In genomic region chr7:16975712-16976111, GRCh38 we compare ENCODE assay signal across 14 cellular contexts.
A peak's percentile ranks its signal among the peaks of the same experiment; 100 is the strongest.
DNase-seq lines count a peak whose midpoint lies in the region; ATAC-seq and TF ChIP-seq lines count a peak whose summit lies in the region.
"Had no signal": no experiment of that assay in that cellular context is flagged by ENCODE, and none has a peak within 500 bp of the region (broad histone marks: within the 10 kb centered on the region; RNA-seq: fewer than 3 reads in every experiment).

No MANE protein-coding gene starts in this region.

- H3K27me3 ChIP-seq in DND-41 (ENCODE audit: insufficient read depth, low read length, poor library complexity) (no peaks in the 10 kb centered on the region), OCI-LY3 (ENCODE audit: low read depth, low read length) (no peaks in the 10 kb centered on the region), ovary (no peaks in the 10 kb centered on the region)
- H3K27me3 ChIP-seq: ascending aorta had no signal

- no peak overlapping the region for H3K4me3 ChIP-seq in DND-41 (ENCODE audit: low read depth in 1 of 2, low read length in 2 of 2)
- no peak overlapping the region for H3K4me3 ChIP-seq in OCI-LY3 (ENCODE audit: low read length)
- no peak overlapping the region for H3K4me3 ChIP-seq in ovary
- H3K4me3 ChIP-seq: ascending aorta, skin epidermis had no signal

- no peak for DNase-seq in DND-41
- DNase-seq in CD14-positive monocyte (ENCODE audit: low spot score): no peak
- no peak for DNase-seq in HK-2 (ENCODE audit: unreplicated experiment)
- DNase-seq in ovary: no peak
- DNase-seq: activated T-cell treated with anti-CD3 and anti-CD28 coated beads, Interleukin-2, amount 50 U/mL, for 24 hours; foreskin melanocyte; nephron progenitor cell had no signal

- no peaks in the 10 kb centered on the region for H3K4me1 ChIP-seq in DND-41 (ENCODE audit: insufficient read depth, low read length)
- H3K4me1 ChIP-seq in OCI-LY3 (ENCODE audit: low read length): peaks cover 23% of the 10 kb centered on the region
- H3K4me1 ChIP-seq in ovary (ENCODE audit: insufficient read depth): no peaks in the 10 kb centered on the region

- H3K4me1 Mint-ChIP-seq in CD14-positive monocyte: peaks cover 15% of the 10 kb centered on the region
- H3K4me1 Mint-ChIP-seq: nephron progenitor cell had no signal

- intact Hi-C loops in CD14-positive monocyte (cut with micrococcal nuclease) (no loop called here), ovary (cut with DNase I) (no loop called here)

- TF ChIP-seq POLR2A in ovary (IDR thresholded peaks at IDR 0.05): no peak

- no peak for TF ChIP-seq EP300 in ovary (IDR thresholded peaks at IDR 0.05)

- no peaks in the 10 kb centered on the region for H3K36me3 Mint-ChIP-seq in CD14-positive monocyte
- H3K36me3 Mint-ChIP-seq: IgD-negative memory B cell had no signal

- peaks cover 0 to 2% (median 0%) of the 10 kb centered on the region in 3 donors for H3K27me3 Mint-ChIP-seq in CD14-positive monocyte (ENCODE audit: low read depth in 3 of 3)
- H3K27me3 Mint-ChIP-seq: IgD-negative memory B cell had no signal

- no peaks in the 10 kb centered on the region for H3K9me3 Mint-ChIP-seq in CD14-positive monocyte
- H3K9me3 Mint-ChIP-seq: activated T-cell treated with anti-CD3 and anti-CD28 coated beads, Interleukin-2, amount 50 U/mL, for 24 hours; IgD-negative memory B cell; nephron progenitor cell had no signal

- peak overlapping the region in 1 of 7 donors; percentile 18 for H3K27ac Mint-ChIP-seq in CD14-positive monocyte
- H3K27ac Mint-ChIP-seq: activated T-cell treated with anti-CD3 and anti-CD28 coated beads, Interleukin-2, amount 50 U/mL, for 24 hours; IgD-negative memory B cell; nephron progenitor cell had no signal

- no peak for TF ChIP-seq CTCF in DND-41 (IDR thresholded peaks at IDR 0.05; ENCODE audit: borderline replicate concordance, extremely low read depth, low read length, poor library complexity, severe bottlenecking)
- TF ChIP-seq CTCF in OCI-LY3 (IDR thresholded peaks at IDR 0.05; ENCODE audit: low read depth, low read length): no peak
- TF ChIP-seq CTCF in CD14-positive monocyte (IDR thresholded peaks at IDR 0.05): no peak
- no peak for TF ChIP-seq CTCF in ovary (IDR thresholded peaks at IDR 0.05)

- 52 to 93% (median 84%) methylated on average over 1 of the region's 1 CpG for WGBS in ovary, 3 donors

- no peak overlapping the region for H3K4me2 ChIP-seq in DND-41 (ENCODE audit: insufficient read depth, low read length)
- H3K4me2 ChIP-seq in OCI-LY3 (ENCODE audit: low read length): peak overlapping the region; percentile 46

- H3K36me3 ChIP-seq in DND-41 (ENCODE audit: insufficient read depth, low read length): no peaks in the 10 kb centered on the region
- H3K36me3 ChIP-seq in OCI-LY3 (replicated peaks; ENCODE audit: low read depth, low read length): no peaks in the 10 kb centered on the region
- no peaks in the 10 kb centered on the region for H3K36me3 ChIP-seq in ovary
- H3K36me3 ChIP-seq: ascending aorta had no signal

- no peaks in the 10 kb centered on the region for H3K9me3 ChIP-seq in DND-41 (ENCODE audit: insufficient read depth, low read length, severe bottlenecking)
- H3K9me3 ChIP-seq in OCI-LY3 (ENCODE audit: insufficient read depth, low read length): no peaks in the 10 kb centered on the region
- H3K9me3 ChIP-seq in ovary: no peaks in the 10 kb centered on the region
- H3K9me3 ChIP-seq: ascending aorta had no signal

- H3K4me3 Mint-ChIP-seq in CD14-positive monocyte: no peak overlapping the region
- H3K4me3 Mint-ChIP-seq: activated T-cell treated with anti-CD3 and anti-CD28 coated beads, Interleukin-2, amount 50 U/mL, for 24 hours; nephron progenitor cell had no signal

- no peak overlapping the region for H2AFZ ChIP-seq in DND-41 (ENCODE audit: low read depth, low read length)
- no peak overlapping the region for H2AFZ ChIP-seq in OCI-LY3 (ENCODE audit: low read depth, low read length)

- no peaks in the 10 kb centered on the region for H3K79me2 ChIP-seq in DND-41 (ENCODE audit: insufficient read depth, low read length)
- no peaks in the 10 kb centered on the region for H3K79me2 ChIP-seq in OCI-LY3 (ENCODE audit: low read length)

- ATAC-seq in DND-41 (ENCODE audit: insufficient read depth, low read depth) (peak; percentile 29; the same call in 1 of the 3 replicates), GM19324 (IDR thresholded peaks at IDR 0.05; ENCODE audit: low FRiP score, unreplicated experiment) (peak; percentile 77), HG03060 (IDR thresholded peaks at IDR 0.05; ENCODE audit: low read depth, unreplicated experiment) (peak; percentile 48), HG03571 (IDR thresholded peaks at IDR 0.05; ENCODE audit: unreplicated experiment) (no peak)

- H3K9ac ChIP-seq in DND-41 (ENCODE audit: low read depth, low read length) (no peak overlapping the region), OCI-LY3 (ENCODE audit: low read length) (no peak overlapping the region)

- no peaks in the 10 kb centered on the region for H4K20me1 ChIP-seq in DND-41 (ENCODE audit: insufficient read depth, low read length)
- no peaks in the 10 kb centered on the region for H4K20me1 ChIP-seq in OCI-LY3 (ENCODE audit: insufficient read depth, low read length)

- H3K27ac ChIP-seq in DND-41 (ENCODE audit: low read length) (no peak overlapping the region), OCI-LY3 (ENCODE audit: low read length) (peak overlapping the region; percentile 11; the same call in 1 of the 2 replicates), ovary (no peak overlapping the region)
- H3K27ac ChIP-seq: ascending aorta, skin epidermis had no signal
